ENCODE assay signal across 1 cellular context in genomic region chr7:29192811-29193210, GRCh38.
TF ChIP-seq lines count a peak whose summit lies in the region.

No MANE protein-coding gene starts in this region.

TF ChIP-seq in GM23338, 12 proteins besides CTCF, POLR2A, EP300 and RAD21:
- TF ChIP-seq JUNB (IDR thresholded peaks at IDR 0.05; ENCODE audit: unreplicated experiment) = no peak
- no peak for TF ChIP-seq EZH2phosphoT487 (IDR thresholded peaks at IDR 0.05; ENCODE audit: unreplicated experiment)
- no peak for TF ChIP-seq POLR2AphosphoS5 (IDR thresholded peaks at IDR 0.05; ENCODE audit: low read depth)
